ENCODE assay signal across 9 cellular contexts in genomic region chr14:102187044-102187443, GRCh38. TPM values are rescaled to one million over a fixed set of nuclear protein-coding genes. Genes with fewer than 3 reads are reported as not detected.
DNase-seq lines count a peak whose midpoint lies in the region; ATAC-seq and TF ChIP-seq lines count a peak whose summit lies in the region.
"Had no signal": no experiment of that assay in that cellular context is flagged by ENCODE, and none has a peak within 500 bp of the region (broad histone marks: within the 10 kb centered on the region; RNA-seq: fewer than 3 reads in every experiment).

No MANE protein-coding gene starts in this region.

- H3K36me3 ChIP-seq in subcutaneous abdominal adipose tissue (ENCODE audit: control insufficient read depth in 5 of 5, insufficient read depth in 5 of 5, low read length in 5 of 5): no peaks in the 10 kb centered on the region

- H3K4me1 Mint-ChIP-seq in activated CD4-positive, alpha-beta T cell treated with anti-CD3 and anti-CD28 coated beads, Interleukin-2, amount 10 ng/mL, durations not matched to agents 24 days and 14 days: peaks cover 27% of the 10 kb centered on the region
- peaks cover 60% of the 10 kb centered on the region for H3K4me1 Mint-ChIP-seq in activated naive CD8-positive, alpha-beta T cell treated with anti-CD3 and anti-CD28 coated beads for 36 hours
- peaks cover 58% of the 10 kb centered on the region for H3K4me1 Mint-ChIP-seq in glutamatergic neuron (ENCODE audit: low read depth, unreplicated experiment)

- peak overlapping the region; percentile 38 for H3K27ac Mint-ChIP-seq in activated CD4-positive, alpha-beta T cell treated with anti-CD3 and anti-CD28 coated beads, Interleukin-2, amount 10 ng/mL, durations not matched to agents 24 days and 14 days
- H3K27ac Mint-ChIP-seq in activated naive CD8-positive, alpha-beta T cell treated with anti-CD3 and anti-CD28 coated beads for 36 hours: peak overlapping the region; percentile 70
- peak overlapping the region; percentile 71 for H3K27ac Mint-ChIP-seq in glutamatergic neuron (ENCODE audit: unreplicated experiment)

- no peaks in the 10 kb centered on the region for H3K9me3 Mint-ChIP-seq in activated CD4-positive, alpha-beta T cell treated with anti-CD3 and anti-CD28 coated beads, Interleukin-2, amount 10 ng/mL, durations not matched to agents 24 days and 14 days
- no peaks in the 10 kb centered on the region for H3K9me3 Mint-ChIP-seq in activated naive CD8-positive, alpha-beta T cell treated with anti-CD3 and anti-CD28 coated beads for 36 hours
- peaks cover 7% of the 10 kb centered on the region for H3K9me3 Mint-ChIP-seq in glutamatergic neuron (ENCODE audit: unreplicated experiment)

- no peaks in the 10 kb centered on the region for H3K36me3 Mint-ChIP-seq in activated CD4-positive, alpha-beta T cell treated with anti-CD3 and anti-CD28 coated beads, Interleukin-2, amount 10 ng/mL, durations not matched to agents 24 days and 14 days (ENCODE audit: low read depth)
- H3K36me3 Mint-ChIP-seq in activated naive CD8-positive, alpha-beta T cell treated with anti-CD3 and anti-CD28 coated beads for 36 hours: peaks cover 3% of the 10 kb centered on the region
- no peaks in the 10 kb centered on the region for H3K36me3 Mint-ChIP-seq in glutamatergic neuron (ENCODE audit: unreplicated experiment)

- no peak overlapping the region for H3K4me3 Mint-ChIP-seq in activated CD4-positive, alpha-beta T cell treated with anti-CD3 and anti-CD28 coated beads, Interleukin-2, amount 10 ng/mL, durations not matched to agents 24 days and 14 days
- H3K4me3 Mint-ChIP-seq in activated naive CD8-positive, alpha-beta T cell treated with anti-CD3 and anti-CD28 coated beads for 36 hours: no peak overlapping the region
- peak overlapping the region; percentile 19 for H3K4me3 Mint-ChIP-seq in glutamatergic neuron (ENCODE audit: unreplicated experiment)

- H3K4me3 ChIP-seq in subcutaneous abdominal adipose tissue (ENCODE audit: low read depth in 1 of 5, low read length in 5 of 5): peak overlapping the region in 1 of 5 donors; percentile 4
- H3K4me3 ChIP-seq: BLaER1 had no signal

- ATAC-seq in HG03108 (IDR thresholded peaks at IDR 0.05; ENCODE audit: unreplicated experiment): no peak

- H3K27ac ChIP-seq in subcutaneous abdominal adipose tissue (ENCODE audit: low read depth, low read length): peak overlapping the region; percentile 92
- H3K27ac ChIP-seq: BLaER1 had no signal

- H3K4me1 ChIP-seq in subcutaneous abdominal adipose tissue (ENCODE audit: control insufficient read depth in 5 of 5, insufficient read depth in 5 of 5, low read length in 5 of 5): peaks cover 0 to 56% (median 37%) of the 10 kb centered on the region in 5 donors

- peak overlapping the region in 4 of 5 donors; percentile 46 to 78 (median 56) for H3K9ac ChIP-seq in subcutaneous abdominal adipose tissue (ENCODE audit: low read length in 5 of 5)
- H3K9ac ChIP-seq: BLaER1 had no signal

- no peak for TF ChIP-seq CTCF in glutamatergic neuron (IDR thresholded peaks at IDR 0.05; ENCODE audit: partially characterized antibody, unreplicated experiment)

- no peaks in the 10 kb centered on the region for H3K9me3 ChIP-seq in subcutaneous abdominal adipose tissue (ENCODE audit: control insufficient read depth in 5 of 5, low read length in 5 of 5)
- H3K9me3 ChIP-seq: BLaER1 had no signal

- H3K27me3 ChIP-seq in subcutaneous abdominal adipose tissue (ENCODE audit: control insufficient read depth in 5 of 5, insufficient read depth in 4 of 5, low read length in 5 of 5): no peaks in the 10 kb centered on the region
- H3K27me3 ChIP-seq: BLaER1 had no signal

- H3K27me3 Mint-ChIP-seq in activated CD4-positive, alpha-beta T cell treated with anti-CD3 and anti-CD28 coated beads, Interleukin-2, amount 10 ng/mL, durations not matched to agents 24 days and 14 days: no peaks in the 10 kb centered on the region
- no peaks in the 10 kb centered on the region for H3K27me3 Mint-ChIP-seq in activated naive CD8-positive, alpha-beta T cell treated with anti-CD3 and anti-CD28 coated beads for 36 hours
- H3K27me3 Mint-ChIP-seq in glutamatergic neuron (ENCODE audit: unreplicated experiment): no peaks in the 10 kb centered on the region

- DNase-seq in activated CD4-positive, alpha-beta T cell treated with anti-CD3 and anti-CD28 coated beads, Interleukin-2, amount 10 ng/mL, durations not matched to agents 24 days and 14 days: no peak
- no peak for DNase-seq in activated CD4-positive, alpha-beta T cell treated with anti-CD3 and anti-CD28 coated beads for 1 hour
- no peak for DNase-seq in activated naive CD8-positive, alpha-beta T cell treated with anti-CD3 and anti-CD28 coated beads for 36 hours
- no peak for DNase-seq in glutamatergic neuron
- no peak for DNase-seq in AML-193 (lab: John Stamatoyannopoulos, UW)
- DNase-seq in NCI-H1694 treated with DMSO at 0.1 percent for 48 hours (lab: John Stamatoyannopoulos, UW): no peak

- intact Hi-C loops in activated CD4-positive, alpha-beta T cell treated with anti-CD3 and anti-CD28 coated beads, Interleukin-2, amount 10 ng/mL, durations not matched to agents 24 days and 14 days (cut with micrococcal nuclease): loop anchor here (10.0 kb wide), 1 partner anchor 92 kb away; no protein-coding TSS in a partner anchor

RNA-seq across cellular contexts. Expression of gene WDR20, which starts 47.3 kb away (rescaled TPM):
- 30.4 and 31.0 TPM in 2 replicates for total RNA-seq in activated CD4-positive, alpha-beta T cell treated with anti-CD3 and anti-CD28 coated beads, Interleukin-2, amount 10 ng/mL, durations not matched to agents 24 days and 14 days
- 10 to 100 TPM; 22.3 to 27.3 TPM for total RNA-seq in activated naive CD8-positive, alpha-beta T cell treated with anti-CD3 and anti-CD28 coated beads for 36 hours
- 38.1 TPM for total RNA-seq in glutamatergic neuron (ENCODE audit: unreplicated experiment)
